In the genomic region with DNA sequence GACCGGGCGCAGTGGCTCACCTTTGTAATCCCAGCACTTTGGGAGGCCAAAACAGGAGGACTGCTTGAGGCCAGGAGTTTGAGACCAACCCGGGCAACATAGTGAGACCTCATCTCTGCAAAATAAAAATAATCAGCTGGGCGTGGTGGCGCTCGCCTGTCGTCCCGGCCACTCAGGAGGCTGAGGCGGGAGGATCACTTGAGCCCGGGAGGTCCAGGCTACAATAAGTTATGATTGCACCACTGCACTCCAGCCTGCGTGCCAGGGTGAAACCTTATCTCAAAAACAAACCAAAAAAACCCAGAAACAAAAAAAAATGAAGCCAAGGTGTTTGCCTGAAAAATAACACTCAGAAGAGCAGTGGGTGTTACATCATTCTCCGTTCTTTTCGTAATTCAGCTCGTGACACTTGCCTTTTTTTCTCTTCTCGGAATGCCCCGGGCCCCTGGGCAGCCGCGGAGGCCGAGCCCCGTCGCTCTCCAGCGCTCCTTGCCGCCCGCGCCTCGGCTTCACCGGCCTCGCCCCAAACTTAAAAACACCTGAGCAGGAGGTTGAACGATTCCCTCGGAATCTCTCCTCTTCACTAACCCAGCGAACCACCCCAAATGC, we compare ENCODE assay signal across 8 cellular contexts. TPM values are rescaled to one million over a fixed set of nuclear protein-coding genes. Genes with fewer than 3 reads are reported as not detected.
A peak's percentile ranks its signal among the peaks of the same experiment; 100 is the strongest.
DNase-seq lines count a peak whose midpoint lies in the region; ATAC-seq and TF ChIP-seq lines count a peak whose summit lies in the region.

No MANE protein-coding gene starts in this region.

- H3K27me3 ChIP-seq in ACC112 (ENCODE audit: insufficient read depth, low read length) (no peaks in the 10 kb centered on the region), HUES64 (ENCODE audit: insufficient read depth, low read length) (no peaks in the 10 kb centered on the region), trophoblast cell (ENCODE audit: insufficient read depth, low read length) (no peaks in the 10 kb centered on the region)

- peak overlapping the region; percentile 24 for H2BK12ac ChIP-seq in trophoblast cell (ENCODE audit: low read length)

- H4K8ac ChIP-seq in trophoblast cell (ENCODE audit: low read depth, low read length) = peak overlapping the region; percentile 93

- H3K27ac ChIP-seq in ACC112 (ENCODE audit: low read depth, low read length) = peak overlapping the region; percentile 68
- H3K27ac ChIP-seq in HUES64 (ENCODE audit: low read depth, low read length) = 0 out of 2 replicates have a peak overlapping the region, but pooled peaks have one; percentile 54
- peak overlapping the region; percentile 78 for H3K27ac ChIP-seq in trophoblast cell (ENCODE audit: low read depth, low read length)

- peak overlapping the region; percentile 99 for H3K9ac ChIP-seq in HUES64 (ENCODE audit: low read depth, low read length)
- H3K9ac ChIP-seq in trophoblast cell (ENCODE audit: low read length) = peak overlapping the region; percentile 52

- H3K36me3 ChIP-seq in ACC112 (ENCODE audit: insufficient read depth, low read length) (peaks cover 13% of the 10 kb centered on the region; the same call in 1 of the 2 replicates), HUES64 (ENCODE audit: insufficient read depth, low read length) (peaks cover 37% of the 10 kb centered on the region), trophoblast cell (ENCODE audit: control insufficient read depth in 1 of 2, insufficient read depth in 2 of 2, low read length in 2 of 2) (peaks cover 4 to 12% of the 10 kb centered on the region in 2 experiments)

- peak overlapping the region; percentile 99 for H3K27ac Mint-ChIP-seq in activated CD8-positive, alpha-beta T cell treated with anti-CD3 and anti-CD28 coated beads, Interleukin-2, amount 10 ng/mL, durations not matched to agents 7 days and 5 days

- H3K14ac ChIP-seq in trophoblast cell (ENCODE audit: low read length) = peak overlapping the region; percentile 84

- peak overlapping the region; percentile 55 for H2AFZ ChIP-seq in ACC112 (ENCODE audit: low read length, unreplicated experiment)
- H2AFZ ChIP-seq in trophoblast cell (ENCODE audit: insufficient read depth, low read length, poor library complexity) = peak overlapping the region; percentile 95

- H3K4me1 Mint-ChIP-seq in activated CD8-positive, alpha-beta T cell treated with anti-CD3 and anti-CD28 coated beads, Interleukin-2, amount 10 ng/mL, durations not matched to agents 7 days and 5 days (ENCODE audit: low read depth) = peaks cover 51% of the 10 kb centered on the region

- peak; percentile 24 for ATAC-seq in GM18870 (IDR thresholded peaks at IDR 0.05; ENCODE audit: unreplicated experiment)
- ATAC-seq in activated CD8-positive, alpha-beta T cell treated with anti-CD3 and anti-CD28 coated beads, Interleukin-2, amount 10 ng/mL, durations not matched to agents 7 days and 5 days = peak; percentile 19

- POLR2A ChIA-PET in activated CD8-positive, alpha-beta T cell treated with anti-CD3 and anti-CD28 coated beads, Interleukin-2, amount 10 ng/mL, durations not matched to agents 7 days and 5 days (lab: Charles Lee) = interaction anchor here (0.6 to 1.9 kb wide), 14 partner anchors 10 to 912 kb away, joined by 3 to 8 read pairs (median 4); partner anchors contain the start of genes PRCD, PRPSAP1 and RHBDF2

- H3K23ac ChIP-seq in trophoblast cell (ENCODE audit: low read length) = no peak overlapping the region

- TF ChIP-seq CTCF in fibroblast of the aortic adventitia (IDR thresholded peaks at IDR 0.05; ENCODE audit: insufficient read depth, low read length) = no peak

- H3K27me3 Mint-ChIP-seq in activated CD8-positive, alpha-beta T cell treated with anti-CD3 and anti-CD28 coated beads, Interleukin-2, amount 10 ng/mL, durations not matched to agents 7 days and 5 days (ENCODE audit: low read depth) = no peaks in the 10 kb centered on the region

- H3K79me2 ChIP-seq in ACC112 (ENCODE audit: control insufficient read depth, insufficient read depth, low read length, unreplicated experiment) (peaks cover 47% of the 10 kb centered on the region), trophoblast cell (ENCODE audit: control insufficient read depth, insufficient read depth, low read length, poor library complexity) (peaks cover 13% of the 10 kb centered on the region)

- peak overlapping the region; percentile 100 for H3K4me3 Mint-ChIP-seq in activated CD8-positive, alpha-beta T cell treated with anti-CD3 and anti-CD28 coated beads, Interleukin-2, amount 10 ng/mL, durations not matched to agents 7 days and 5 days

- peak overlapping the region; percentile 76 for H4K12ac ChIP-seq in trophoblast cell (ENCODE audit: low read depth, low read length)

- H2BK5ac ChIP-seq in trophoblast cell (ENCODE audit: low read depth, low read length, poor library complexity) = peak overlapping the region; percentile 85

- H3K4me1 ChIP-seq in ACC112 (ENCODE audit: control insufficient read depth, insufficient read depth, low read length, unreplicated experiment) = peaks cover 34% of the 10 kb centered on the region
- peaks cover 8% of the 10 kb centered on the region; the same call in 1 of the 2 replicates for H3K4me1 ChIP-seq in HUES64 (ENCODE audit: insufficient read depth, low read length)
- peaks cover 6 to 7% of the 10 kb centered on the region in 2 experiments for H3K4me1 ChIP-seq in trophoblast cell (ENCODE audit: control insufficient read depth in 1 of 2, insufficient read depth in 2 of 2, low read length in 2 of 2)

- CTCF ChIA-PET in activated CD8-positive, alpha-beta T cell treated with anti-CD3 and anti-CD28 coated beads, Interleukin-2, amount 10 ng/mL, durations not matched to agents 7 days and 5 days (lab: Charles Lee) = interaction anchor here (0.8 to 6.1 kb wide), 17 partner anchors 10 to 148 kb away, joined by 3 to 82 read pairs (median 4); no protein-coding TSS in a partner anchor

- peaks cover 27% of the 10 kb centered on the region for H3K79me1 ChIP-seq in trophoblast cell (ENCODE audit: low read length)

- H3K9me3 ChIP-seq in HUES64 (ENCODE audit: insufficient read depth, low read depth, low read length) (no peaks in the 10 kb centered on the region), trophoblast cell (ENCODE audit: insufficient read depth, low read depth, low read length) (no peaks in the 10 kb centered on the region)

- H3K36me3 Mint-ChIP-seq in activated CD8-positive, alpha-beta T cell treated with anti-CD3 and anti-CD28 coated beads, Interleukin-2, amount 10 ng/mL, durations not matched to agents 7 days and 5 days (ENCODE audit: low read depth) = peaks cover 44% of the 10 kb centered on the region

- DNase-seq in activated CD8-positive, alpha-beta T cell treated with anti-CD3 and anti-CD28 coated beads, Interleukin-2, amount 10 ng/mL, durations not matched to agents 7 days and 5 days = no peak
- DNase-seq in fibroblast of the aortic adventitia (ENCODE audit: low read depth) (peak; percentile 81), trophoblast cell (peak; percentile 69 to 92), 8988T (no peak), iPS-NIHi11 (ENCODE audit: low spot score) (no peak)

- H3K4me2 ChIP-seq in trophoblast cell (ENCODE audit: low read length) = peak overlapping the region; percentile 96

- peak overlapping the region; percentile 72 for H3K18ac ChIP-seq in trophoblast cell (ENCODE audit: low read length)

- no peaks in the 10 kb centered on the region for H3K9me3 Mint-ChIP-seq in activated CD8-positive, alpha-beta T cell treated with anti-CD3 and anti-CD28 coated beads, Interleukin-2, amount 10 ng/mL, durations not matched to agents 7 days and 5 days (ENCODE audit: insufficient read depth)

- no peak overlapping the region for H2AK5ac ChIP-seq in trophoblast cell (ENCODE audit: low read length)

- peak overlapping the region; percentile 89 for H4K91ac ChIP-seq in trophoblast cell (ENCODE audit: low read depth, low read length)

- H2BK120ac ChIP-seq in trophoblast cell (ENCODE audit: insufficient read depth, low read length, poor library complexity) = peak overlapping the region; percentile 92

- 38% methylated on average over 31 of the region's 31 CpGs for WGBS in HUES64
- WGBS in trophoblast cell (ENCODE audit: extremely low coverage, insufficient coverage, insufficient read length) = no CpG with 5 or more reads among the region's 31 CpGs

- H3K4ac ChIP-seq in trophoblast cell (ENCODE audit: low read depth, low read length) = peak overlapping the region; percentile 49

- H3K4me3 ChIP-seq in ACC112 (ENCODE audit: low read depth, low read length) = peak overlapping the region; percentile 99
- H3K4me3 ChIP-seq in HUES64 (ENCODE audit: low read length) = peak overlapping the region; percentile 87
- peak overlapping the region; percentile 99 for H3K4me3 ChIP-seq in fibroblast of the aortic adventitia (ENCODE audit: low read depth, low read length)
- peak overlapping the region; percentile 62 for H3K4me3 ChIP-seq in trophoblast cell (ENCODE audit: low read depth, low read length)

RNA-seq across cellular contexts. Expression of gene PRCD, which starts 17.0 kb away (rescaled TPM):
- polyA plus RNA-seq in HUES64 (2013, experiment 1 of 2) = not detected
- 0.51 TPM for polyA plus RNA-seq in HUES64 (2013, experiment 2 of 2)
- total RNA-seq in activated CD8-positive, alpha-beta T cell treated with anti-CD3 and anti-CD28 coated beads, Interleukin-2, amount 10 ng/mL, durations not matched to agents 7 days and 5 days = not detected
- 4.2 and 9.4 TPM in 2 replicates for total RNA-seq in fibroblast of the aortic adventitia (ENCODE audit: low replicate concordance)
- 0.23 and 0.50 TPM in 2 replicates for polyA plus RNA-seq in trophoblast cell (2013)

RNA-seq across cellular contexts. Expression of gene CYGB, which starts 19.4 kb away (rescaled TPM):
- 1.4 TPM for polyA plus RNA-seq in HUES64 (2013, experiment 1 of 2)
- polyA plus RNA-seq in HUES64 (2013, experiment 2 of 2) = 1.9 TPM
- under 1 TPM in 1 of 2 experiments, not detected in 1; 0.40 TPM for total RNA-seq in activated CD8-positive, alpha-beta T cell treated with anti-CD3 and anti-CD28 coated beads, Interleukin-2, amount 10 ng/mL, durations not matched to agents 7 days and 5 days
- total RNA-seq in fibroblast of the aortic adventitia (ENCODE audit: low replicate concordance) = 25.9 and 35.2 TPM in 2 replicates
- 5.7 and 6.8 TPM in 2 replicates for polyA plus RNA-seq in trophoblast cell (2013)

RNA-seq across cellular contexts. Expression of gene ST6GALNAC2, which starts 28.8 kb away (rescaled TPM):
- 0.50 TPM for polyA plus RNA-seq in HUES64 (2013, experiment 1 of 2)
- polyA plus RNA-seq in HUES64 (2013, experiment 2 of 2) = 1.1 TPM
- not detected for total RNA-seq in activated CD8-positive, alpha-beta T cell treated with anti-CD3 and anti-CD28 coated beads, Interleukin-2, amount 10 ng/mL, durations not matched to agents 7 days and 5 days
- 0.63 TPM in 1 of 2 replicates, not detected in the other for total RNA-seq in fibroblast of the aortic adventitia (ENCODE audit: low replicate concordance)
- 19.9 and 21.5 TPM in 2 replicates for polyA plus RNA-seq in trophoblast cell (2013)

RNA-seq across cellular contexts. Expression of gene RHBDF2, which starts 55.6 kb away (rescaled TPM):
- polyA plus RNA-seq in HUES64 (2013, experiment 1 of 2) = 8.4 TPM
- 10.8 TPM for polyA plus RNA-seq in HUES64 (2013, experiment 2 of 2)
- total RNA-seq in activated CD8-positive, alpha-beta T cell treated with anti-CD3 and anti-CD28 coated beads, Interleukin-2, amount 10 ng/mL, durations not matched to agents 7 days and 5 days = 10 to 100 TPM; 51.4 to 52.1 TPM
- total RNA-seq in fibroblast of the aortic adventitia (ENCODE audit: low replicate concordance) = 1.4 and 2.6 TPM in 2 replicates
- 11.1 and 11.6 TPM in 2 replicates for polyA plus RNA-seq in trophoblast cell (2013)

Comparison
In these comparisons a context has a peak if more than half of its experiments do, and no peak if none do; other contexts are left out.
1. DNase-seq: peak in fibroblast of the aortic adventitia (single experiment) and trophoblast cell (2 of 2); none in activated CD8-positive, alpha-beta T cell treated with anti-CD3 and anti-CD28 coated beads, Interleukin-2, amount 10 ng/mL, durations not matched to agents 7 days and 5 days (single experiment), 8988T (single experiment) and iPS-NIHi11 (single experiment).
2. RNA of gene CYGB, which starts 19.4 kb away (total RNA-seq): 25.9 to 35.2 TPM in fibroblast of the aortic adventitia; 0.40 TPM in activated CD8-positive, alpha-beta T cell treated with anti-CD3 and anti-CD28 coated beads, Interleukin-2, amount 10 ng/mL, durations not matched to agents 7 days and 5 days; every median in the first group is over 10 times any median in the second.
3. Peak in every context shown above with its lines, with median percentiles within 50 percentile points of each other: H3K27ac ChIP-seq and H3K4me3 ChIP-seq.